ENCODE assay signal across 1 cellular context in the genomic region with DNA sequence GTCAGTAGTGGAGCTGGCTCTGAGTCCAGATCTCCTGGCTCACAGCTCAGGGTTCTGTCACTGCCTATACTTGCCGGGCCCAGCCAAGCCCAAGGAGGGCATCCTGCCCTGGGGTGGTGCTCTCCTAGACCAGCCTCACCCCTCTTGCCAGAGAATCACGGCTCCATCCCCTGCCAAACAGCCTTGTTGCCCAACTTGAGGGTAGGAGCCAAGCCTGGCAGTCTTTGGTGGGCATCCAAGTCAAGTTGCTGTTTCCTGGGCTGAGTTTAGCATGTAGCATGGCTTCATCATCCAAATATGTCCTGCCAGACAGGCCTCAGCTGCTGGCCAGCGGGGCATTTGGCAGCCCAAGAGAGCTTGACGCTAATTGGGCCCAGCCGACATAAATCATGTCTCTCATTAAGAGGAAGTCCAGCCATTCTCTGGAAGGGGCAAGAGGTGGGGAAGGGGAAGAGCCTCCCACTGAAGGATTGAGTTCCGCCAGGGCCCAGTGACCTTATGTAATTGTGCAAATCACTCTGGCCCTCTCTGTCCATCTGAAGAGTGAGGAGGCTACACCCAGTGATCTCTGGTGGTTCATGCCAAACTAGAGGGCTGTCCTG.
TF ChIP-seq lines count a peak whose summit lies in the region.

No MANE protein-coding gene starts in this region.

TF ChIP-seq in SK-N-SH treated with all-trans-retinoic acid at 6 μM for 48 hours, 23 proteins besides CTCF, POLR2A, EP300 and RAD21 (continued from another document):
- TF ChIP-seq, protein P1, sequence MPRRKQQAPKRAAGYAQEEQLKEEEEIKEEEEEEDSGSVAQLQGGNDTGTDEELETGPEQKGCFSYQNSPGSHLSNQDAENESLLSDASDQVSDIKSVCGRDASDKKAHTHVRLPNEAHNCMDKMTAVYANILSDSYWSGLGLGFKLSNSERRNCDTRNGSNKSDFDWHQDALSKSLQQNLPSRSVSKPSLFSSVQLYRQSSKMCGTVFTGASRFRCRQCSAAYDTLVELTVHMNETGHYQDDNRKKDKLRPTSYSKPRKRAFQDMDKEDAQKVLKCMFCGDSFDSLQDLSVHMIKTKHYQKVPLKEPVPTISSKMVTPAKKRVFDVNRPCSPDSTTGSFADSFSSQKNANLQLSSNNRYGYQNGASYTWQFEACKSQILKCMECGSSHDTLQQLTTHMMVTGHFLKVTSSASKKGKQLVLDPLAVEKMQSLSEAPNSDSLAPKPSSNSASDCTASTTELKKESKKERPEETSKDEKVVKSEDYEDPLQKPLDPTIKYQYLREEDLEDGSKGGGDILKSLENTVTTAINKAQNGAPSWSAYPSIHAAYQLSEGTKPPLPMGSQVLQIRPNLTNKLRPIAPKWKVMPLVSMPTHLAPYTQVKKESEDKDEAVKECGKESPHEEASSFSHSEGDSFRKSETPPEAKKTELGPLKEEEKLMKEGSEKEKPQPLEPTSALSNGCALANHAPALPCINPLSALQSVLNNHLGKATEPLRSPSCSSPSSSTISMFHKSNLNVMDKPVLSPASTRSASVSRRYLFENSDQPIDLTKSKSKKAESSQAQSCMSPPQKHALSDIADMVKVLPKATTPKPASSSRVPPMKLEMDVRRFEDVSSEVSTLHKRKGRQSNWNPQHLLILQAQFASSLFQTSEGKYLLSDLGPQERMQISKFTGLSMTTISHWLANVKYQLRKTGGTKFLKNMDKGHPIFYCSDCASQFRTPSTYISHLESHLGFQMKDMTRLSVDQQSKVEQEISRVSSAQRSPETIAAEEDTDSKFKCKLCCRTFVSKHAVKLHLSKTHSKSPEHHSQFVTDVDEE (CRISPR knock-in tag; IDR thresholded peaks at IDR 0.05), result peak; percentile 45; the same call in 1 of the 2 replicates
TF ChIP-seq in SK-N-SH treated with all-trans-retinoic acid at 6 μM for 48 hours: peak in this region for 3.
